ENCODE assay signal across 17 cellular contexts in genomic region chr1:235021815-235022214, GRCh38.
DNase-seq lines count a peak whose midpoint lies in the region; ATAC-seq and TF ChIP-seq lines count a peak whose summit lies in the region.
"Had no signal": no experiment of that assay in that cellular context is flagged by ENCODE, and none has a peak within 500 bp of the region (broad histone marks: within the 10 kb centered on the region; RNA-seq: fewer than 3 reads in every experiment).

No MANE protein-coding gene starts in this region.

- WGBS in transverse colon (ENCODE audit: low coverage in 1 of 2), 2 donors, result 58 to 63% methylated on average over 2 to 7 of the region's 7 CpGs

- H3K4me3 ChIP-seq in transverse colon, result peak overlapping the region in 1 of 4 donors; percentile 5
- H3K4me3 ChIP-seq: A549, gastroesophageal sphincter, SJSA1, tibial nerve had no signal

- H3K9me3 Mint-ChIP-seq in activated naive CD8-positive, alpha-beta T cell treated with anti-CD3 and anti-CD28 coated beads, Interleukin-2, amount 10 ng/mL, durations not matched to agents 7 days and 5 days, result peaks cover 9% of the 10 kb centered on the region
- peaks cover 21% of the 10 kb centered on the region for H3K9me3 Mint-ChIP-seq in activated naive CD8-positive, alpha-beta T cell treated with anti-CD3 and anti-CD28 coated beads for 36 hours
- peaks cover 7% of the 10 kb centered on the region for H3K9me3 Mint-ChIP-seq in chondrocyte (ENCODE audit: low read depth)
- H3K9me3 Mint-ChIP-seq in nephron, result peaks cover 5% of the 10 kb centered on the region

- no peaks in the 10 kb centered on the region for H3K27me3 ChIP-seq in transverse colon
- H3K27me3 ChIP-seq: gastroesophageal sphincter, SJSA1, tibial nerve had no signal

- no peak for ATAC-seq in activated naive CD8-positive, alpha-beta T cell treated with anti-CD3 and anti-CD28 coated beads, Interleukin-2, amount 10 ng/mL, durations not matched to agents 7 days and 5 days (ENCODE audit: low read depth)
- ATAC-seq in GM21515 (IDR thresholded peaks at IDR 0.05; ENCODE audit: unreplicated experiment), result no peak
- ATAC-seq: A549, gastroesophageal sphincter had no signal

- TF ChIP-seq CTCF in chondrocyte (IDR thresholded peaks at IDR 0.05) (no peak), nephron (IDR thresholded peaks at IDR 0.05; ENCODE audit: unreplicated experiment in 3 of 3) (no peak), transverse colon (IDR thresholded peaks at IDR 0.05) (no peak)

- H3K27me3 Mint-ChIP-seq in activated naive CD8-positive, alpha-beta T cell treated with anti-CD3 and anti-CD28 coated beads, Interleukin-2, amount 10 ng/mL, durations not matched to agents 7 days and 5 days, result no peaks in the 10 kb centered on the region
- H3K27me3 Mint-ChIP-seq in activated naive CD8-positive, alpha-beta T cell treated with anti-CD3 and anti-CD28 coated beads for 36 hours, result no peaks in the 10 kb centered on the region
- H3K27me3 Mint-ChIP-seq in chondrocyte (ENCODE audit: low read depth), result no peaks in the 10 kb centered on the region
- H3K27me3 Mint-ChIP-seq in nephron (ENCODE audit: low read depth), result no peaks in the 10 kb centered on the region
- H3K27me3 Mint-ChIP-seq: stimulated activated naive B cell treated with anti-CD40 and anti-IgM and Interleukin-4, amounts not matched to agents 10 μg/mL and 1 μg/mL and 100 μg/mL, for 72 hours had no signal

- H3K4me1 ChIP-seq in transverse colon, result peaks cover 4 to 22% (median 19%) of the 10 kb centered on the region in 4 donors

- POLR2A ChIA-PET in activated naive CD8-positive, alpha-beta T cell treated with anti-CD3 and anti-CD28 coated beads, Interleukin-2, amount 10 ng/mL, durations not matched to agents 7 days and 5 days (lab: Charles Lee), result no interaction called here

- H3K4me3 Mint-ChIP-seq in activated naive CD8-positive, alpha-beta T cell treated with anti-CD3 and anti-CD28 coated beads, Interleukin-2, amount 10 ng/mL, durations not matched to agents 7 days and 5 days, result no peak overlapping the region
- no peak overlapping the region for H3K4me3 Mint-ChIP-seq in activated naive CD8-positive, alpha-beta T cell treated with anti-CD3 and anti-CD28 coated beads for 36 hours
- H3K4me3 Mint-ChIP-seq in chondrocyte (ENCODE audit: unreplicated experiment) (no peak overlapping the region), nephron (peak overlapping the region; percentile 11 to 17 (median 13))

- peaks cover 12% of the 10 kb centered on the region for H3K36me3 Mint-ChIP-seq in activated naive CD8-positive, alpha-beta T cell treated with anti-CD3 and anti-CD28 coated beads, Interleukin-2, amount 10 ng/mL, durations not matched to agents 7 days and 5 days
- H3K36me3 Mint-ChIP-seq in activated naive CD8-positive, alpha-beta T cell treated with anti-CD3 and anti-CD28 coated beads for 36 hours, result peaks cover 26% of the 10 kb centered on the region
- peaks cover 5% of the 10 kb centered on the region for H3K36me3 Mint-ChIP-seq in chondrocyte (ENCODE audit: low read depth)
- H3K36me3 Mint-ChIP-seq in nephron (ENCODE audit: low read depth), result no peaks in the 10 kb centered on the region

- peak overlapping the region; percentile 44 to 62 (median 55) for H3K27ac ChIP-seq in transverse colon
- H3K27ac ChIP-seq: C4-2B, SJSA1, tibial nerve had no signal

- H3K4me1 Mint-ChIP-seq in activated naive CD8-positive, alpha-beta T cell treated with anti-CD3 and anti-CD28 coated beads, Interleukin-2, amount 10 ng/mL, durations not matched to agents 7 days and 5 days, result peaks cover 33% of the 10 kb centered on the region
- peaks cover 49% of the 10 kb centered on the region for H3K4me1 Mint-ChIP-seq in activated naive CD8-positive, alpha-beta T cell treated with anti-CD3 and anti-CD28 coated beads for 36 hours
- H3K4me1 Mint-ChIP-seq in chondrocyte (ENCODE audit: low read depth) (peaks cover 63% of the 10 kb centered on the region), nephron (peaks cover 72% of the 10 kb centered on the region)

- TF ChIP-seq EP300 in transverse colon (IDR thresholded peaks at IDR 0.05; ENCODE audit: low read depth), result no peak

- no peak for DNase-seq in activated naive CD8-positive, alpha-beta T cell treated with anti-CD3 and anti-CD28 coated beads, Interleukin-2, amount 10 ng/mL, durations not matched to agents 7 days and 5 days
- DNase-seq in activated naive CD8-positive, alpha-beta T cell treated with anti-CD3 and anti-CD28 coated beads for 36 hours, result no peak
- DNase-seq in chondrocyte (ENCODE audit: low spot score) (no peak), transverse colon (no peak), NCI-H1105 (lab: John Stamatoyannopoulos, UW) (no peak), KG1 (lab: John Stamatoyannopoulos, UW) (no peak)
- DNase-seq: activated CD4-positive, CD25-positive, alpha-beta regulatory T cell; erythroblast; occipital lobe; stimulated activated naive B cell treated with anti-CD40 and anti-IgM and Interleukin-4, amounts not matched to agents 10 μg/mL and 1 μg/mL and 100 μg/mL, for 72 hours had no signal

- in situ Hi-C loops in transverse colon (cut with MboI; ENCODE audit: low pct_ligation_motif_present in 1 of 4, low pct_unique_long_range_greater_than_20kb in 1 of 4, low sequenced_read_pairs in 3 of 4), result no loop called here

- H3K27ac Mint-ChIP-seq in activated naive CD8-positive, alpha-beta T cell treated with anti-CD3 and anti-CD28 coated beads, Interleukin-2, amount 10 ng/mL, durations not matched to agents 7 days and 5 days, result peak overlapping the region; percentile 50
- no peak overlapping the region for H3K27ac Mint-ChIP-seq in activated naive CD8-positive, alpha-beta T cell treated with anti-CD3 and anti-CD28 coated beads for 36 hours
- H3K27ac Mint-ChIP-seq in chondrocyte (ENCODE audit: unreplicated experiment) (peak overlapping the region; percentile 74), nephron (peak overlapping the region; percentile 82 to 96 (median 95))

- no peaks in the 10 kb centered on the region for H3K9me3 ChIP-seq in transverse colon
- H3K9me3 ChIP-seq: gastroesophageal sphincter had no signal

- no peaks in the 10 kb centered on the region for H3K36me3 ChIP-seq in transverse colon
- H3K36me3 ChIP-seq: gastroesophageal sphincter, SJSA1, tibial nerve had no signal

- intact Hi-C loops in transverse colon (cut with DNase I; ENCODE audit: low total_unique reads), result no loop called here

- no peak for TF ChIP-seq POLR2A in transverse colon (IDR thresholded peaks at IDR 0.05)

Comparison
In these comparisons a context has a peak if more than half of its experiments do, and no peak if none do; other contexts are left out.
1. H3K4me3 Mint-ChIP-seq: peak in nephron (3 of 3); none in activated naive CD8-positive, alpha-beta T cell treated with anti-CD3 and anti-CD28 coated beads, Interleukin-2, amount 10 ng/mL, durations not matched to agents 7 days and 5 days (single experiment), activated naive CD8-positive, alpha-beta T cell treated with anti-CD3 and anti-CD28 coated beads for 36 hours (single experiment) and chondrocyte (single experiment).